Comparison of ENCODE assay signal across 1 cellular context in genomic region chr22:40680819-40681183, GRCh38.
TF ChIP-seq lines count a peak whose summit lies in the region.

No MANE protein-coding gene starts in this region.

TF ChIP-seq in neural cell, 6 proteins besides CTCF, POLR2A, EP300 and RAD21:
- TF ChIP-seq REST (IDR thresholded peaks at IDR 0.05; ENCODE audit: borderline replicate concordance) (no peak), EZH2 (IDR thresholded peaks at IDR 0.05; ENCODE audit: borderline replicate concordance, insufficient read depth, low read length, poor library complexity, severe bottlenecking) (no peak), SMC3 (conservative IDR thresholded peaks at IDR 0.05; ENCODE audit: poor library complexity) (no peak), TAF1 (IDR thresholded peaks at IDR 0.05; ENCODE audit: low read depth) (no peak), MXI1 (conservative IDR thresholded peaks at IDR 0.05; ENCODE audit: poor library complexity, severe bottlenecking) (no peak)
